ENCODE assay signal across 8 cellular contexts in genomic region chr7:77248154-77248553, GRCh38. TPM values are rescaled to one million over a fixed set of nuclear protein-coding genes. Genes with fewer than 3 reads are reported as not detected.
"Had no signal": no experiment of that assay in that cellular context is flagged by ENCODE, and none has a peak within 500 bp of the region (broad histone marks: within the 10 kb centered on the region; RNA-seq: fewer than 3 reads in every experiment).

No MANE protein-coding gene starts in this region.

- ATAC-seq: K562 had no signal

- H3K9ac ChIP-seq: KMS-11 had no signal

- H3K4me3 ChIP-seq: K562 had no signal

- H3K27ac ChIP-seq: HL-60, KMS-11 had no signal

- FAIRE-seq: HTR-8/SVneo, K562 had no signal

- H3K4me2 ChIP-seq: KMS-11 had no signal

- DNase-seq: KBM-7, KG1 had no signal

RNA-seq across cellular contexts. Expression of gene FGL2, which starts 48.5 kb away (rescaled TPM):
- total RNA-seq: HT-29, HT1080 had no signal
- polyA plus RNA-seq: K562 had no signal
